ENCODE assay signal across 30 cellular contexts in the genomic region with DNA sequence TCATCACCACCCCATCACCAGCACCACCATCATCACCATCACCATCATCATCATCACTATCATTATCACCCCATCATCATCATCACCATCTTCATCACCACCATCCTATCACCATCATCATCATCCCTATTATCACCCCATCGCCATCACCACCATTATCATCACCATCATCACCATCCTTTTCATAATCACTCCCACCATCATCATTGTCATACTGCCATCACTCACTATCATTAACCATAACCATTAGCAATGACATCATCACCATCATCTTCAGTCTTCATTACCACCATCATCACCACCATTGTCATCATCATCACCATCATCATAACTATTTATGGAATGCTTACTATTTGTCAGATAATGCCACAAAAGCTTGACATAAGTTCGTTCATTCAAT. TPM values are rescaled to one million over a fixed set of nuclear protein-coding genes. Genes with fewer than 3 reads are reported as not detected.
"Had no signal": no experiment of that assay in that cellular context is flagged by ENCODE, and none has a peak within 500 bp of the region (broad histone marks: within the 10 kb centered on the region; RNA-seq: fewer than 3 reads in every experiment).

No MANE protein-coding gene starts in this region.

- H3K27ac Mint-ChIP-seq: activated CD4-positive, alpha-beta T cell treated with anti-CD3 and anti-CD28 coated beads, Interleukin-2, amount 10 ng/mL, durations not matched to agents 7 days and 5 days; activated CD8-positive, alpha-beta T cell treated with anti-CD3 and anti-CD28 coated beads, Interleukin-2, amount 10 ng/mL, durations not matched to agents 7 days and 5 days; activated naive CD4-positive, alpha-beta T cell treated with anti-CD3 and anti-CD28 coated beads, Interleukin-2, amount 50 U/mL, for 24 hours; activated naive CD8-positive, alpha-beta T cell treated with anti-CD3 and anti-CD28 coated beads, Interleukin-2, amount 10 ng/mL, durations not matched to agents 7 days and 5 days; activated T-cell treated with anti-CD3 and anti-CD28 coated beads, Interleukin-2, amount 50 U/mL, for 24 hours; activated T-helper 2 cell treated with anti-CD3 and anti-CD28 coated beads, Interferon-gamma antibody, Interleukin-2, Interleukin-4, amounts not matched to agents 10 μg/mL and 5 μg/mL and 100 μg/mL, durations not matched to agents 14 hours and 24 hours and 36 hours; brain had no signal

- H3K27ac ChIP-seq: SJCRH30, SK-N-MC, WERI-Rb-1 had no signal

- H3K27me3 ChIP-seq: SJCRH30 had no signal

- ATAC-seq: activated CD8-positive, alpha-beta T cell treated with anti-CD3 and anti-CD28 coated beads, Interleukin-2, amount 10 ng/mL, durations not matched to agents 7 days and 5 days; Panc1 had no signal

- H3K4me1 ChIP-seq: SJCRH30 had no signal

- H3K4me3 ChIP-seq: SJCRH30, SK-N-MC had no signal

- H3K36me3 Mint-ChIP-seq: activated naive CD4-positive, alpha-beta T cell treated with anti-CD3 and anti-CD28 coated beads, Interleukin-2, amount 50 U/mL, for 24 hours; activated naive CD8-positive, alpha-beta T cell treated with anti-CD3 and anti-CD28 coated beads, Interleukin-2, amount 10 ng/mL, durations not matched to agents 7 days and 5 days had no signal

- H3K9me3 Mint-ChIP-seq: activated CD4-positive, alpha-beta T cell treated with anti-CD3 and anti-CD28 coated beads, Interleukin-2, amount 10 ng/mL, durations not matched to agents 7 days and 5 days; activated naive CD4-positive, alpha-beta T cell treated with anti-CD3 and anti-CD28 coated beads, Interleukin-2, amount 50 U/mL, for 24 hours; activated naive CD8-positive, alpha-beta T cell treated with anti-CD3 and anti-CD28 coated beads, Interleukin-2, amount 10 ng/mL, durations not matched to agents 7 days and 5 days; activated T-cell treated with anti-CD3 and anti-CD28 coated beads, Interleukin-2, amount 50 U/mL, for 24 hours; activated T-helper 2 cell treated with anti-CD3 and anti-CD28 coated beads, Interferon-gamma antibody, Interleukin-2, Interleukin-4, amounts not matched to agents 10 μg/mL and 5 μg/mL and 100 μg/mL, durations not matched to agents 14 hours and 24 hours and 36 hours; brain had no signal

- H3K27me3 Mint-ChIP-seq: activated CD4-positive, alpha-beta T cell treated with anti-CD3 and anti-CD28 coated beads, Interleukin-2, amount 10 ng/mL, durations not matched to agents 7 days and 5 days; activated naive CD4-positive, alpha-beta T cell treated with anti-CD3 and anti-CD28 coated beads, Interleukin-2, amount 50 U/mL, for 24 hours; activated naive CD8-positive, alpha-beta T cell treated with anti-CD3 and anti-CD28 coated beads, Interleukin-2, amount 10 ng/mL, durations not matched to agents 7 days and 5 days; brain had no signal

- H3K4me3 Mint-ChIP-seq: activated CD4-positive, alpha-beta T cell treated with anti-CD3 and anti-CD28 coated beads, Interleukin-2, amount 10 ng/mL, durations not matched to agents 7 days and 5 days; activated CD8-positive, alpha-beta T cell treated with anti-CD3 and anti-CD28 coated beads, Interleukin-2, amount 10 ng/mL, durations not matched to agents 7 days and 5 days; activated naive CD4-positive, alpha-beta T cell treated with anti-CD3 and anti-CD28 coated beads, Interleukin-2, amount 50 U/mL, for 24 hours; activated naive CD8-positive, alpha-beta T cell treated with anti-CD3 and anti-CD28 coated beads, Interleukin-2, amount 10 ng/mL, durations not matched to agents 7 days and 5 days; activated T-cell treated with anti-CD3 and anti-CD28 coated beads, Interleukin-2, amount 50 U/mL, for 24 hours; brain had no signal

- H3K9me3 ChIP-seq: SJCRH30 had no signal

- DNase-seq: activated CD4-positive, alpha-beta T cell treated with anti-CD3 and anti-CD28 coated beads, Interleukin-2, amount 10 ng/mL, durations not matched to agents 7 days and 5 days; activated CD4-positive, alpha-beta T cell treated with anti-CD3 and anti-CD28 coated beads, Interleukin-2, amount 50 U/mL, for 48 hours; activated CD4-positive, CD25-positive, alpha-beta regulatory T cell; activated CD8-positive, alpha-beta T cell treated with anti-CD3 and anti-CD28 coated beads, Interleukin-2, amount 10 ng/mL, durations not matched to agents 7 days and 5 days; activated gamma-delta T cell; activated naive CD4-positive, alpha-beta T cell treated with Interleukin-2 at 50 U/mL for 16 hours; activated naive CD8-positive, alpha-beta T cell treated with anti-CD3 and anti-CD28 coated beads, Interleukin-2, amount 10 ng/mL, durations not matched to agents 7 days and 5 days; activated T-cell treated with anti-CD3 and anti-CD28 coated beads, Interleukin-2, amount 50 U/mL, for 24 hours; cerebellar nuclear complex; NCI-H1092 treated with DMSO at 0.1 percent for 48 hours; NCI-H1417; NCI-H146; NCI-H187; NCI-H2029 treated with DMSO at 0.1 percent for 48 hours; NCI-H2107; NCI-H2171 treated with DMSO at 0.1 percent for 48 hours; NCI-H226; NCI-H446 treated with DMSO at 0.1 percent for 48 hours; NCI-H524 treated with DMSO at 0.1 percent for 48 hours; SHP77; SJCRH30; T1000; WERI-Rb-1 had no signal

- H3K4me1 Mint-ChIP-seq: activated CD4-positive, alpha-beta T cell treated with anti-CD3 and anti-CD28 coated beads, Interleukin-2, amount 10 ng/mL, durations not matched to agents 7 days and 5 days; activated naive CD4-positive, alpha-beta T cell treated with anti-CD3 and anti-CD28 coated beads, Interleukin-2, amount 50 U/mL, for 24 hours; activated naive CD8-positive, alpha-beta T cell treated with anti-CD3 and anti-CD28 coated beads, Interleukin-2, amount 10 ng/mL, durations not matched to agents 7 days and 5 days had no signal

- FAIRE-seq: bronchial epithelial cell had no signal

RNA-seq across cellular contexts. Expression of a gene that starts 35.7 kb away (rescaled TPM):
- total RNA-seq: activated CD8-positive, alpha-beta T cell treated with anti-CD3 and anti-CD28 coated beads, Interleukin-2, amount 10 ng/mL, durations not matched to agents 7 days and 5 days; activated naive CD8-positive, alpha-beta T cell treated with anti-CD3 and anti-CD28 coated beads, Interleukin-2, amount 10 ng/mL, durations not matched to agents 7 days and 5 days; bronchial epithelial cell; M059J had no signal
